In genomic region chr11:45933131-45933821, GRCh38 we compare ENCODE assay signal across 1 cellular context.
TF ChIP-seq lines count a peak whose summit lies in the region.

No MANE protein-coding gene starts in this region.

TF ChIP-seq in IMR-90, 13 proteins besides CTCF, POLR2A, EP300 and RAD21:
- TF ChIP-seq CHD1 (IDR thresholded peaks at IDR 0.05; ENCODE audit: low read depth, low read length) (no peak), SMC3 (IDR thresholded peaks at IDR 0.05; ENCODE audit: low read depth, low read length) (no peak), RFX5 (IDR thresholded peaks at IDR 0.05; ENCODE audit: low read depth, low read length) (no peak), BHLHE40 (IDR thresholded peaks at IDR 0.05; ENCODE audit: low read depth, low read length) (no peak), CEBPB (IDR thresholded peaks at IDR 0.05; ENCODE audit: low read depth, low read length) (no peak), USF2 (IDR thresholded peaks at IDR 0.05; ENCODE audit: low read depth, low read length) (no peak), FOS (IDR thresholded peaks at IDR 0.05; ENCODE audit: low read depth, low read length) (no peak), MAFK (IDR thresholded peaks at IDR 0.05; ENCODE audit: low read depth, low read length) (no peak), RCOR1 (IDR thresholded peaks at IDR 0.05; ENCODE audit: insufficient replicate concordance, low read length) (no peak), ELK1 (IDR thresholded peaks at IDR 0.05; ENCODE audit: borderline replicate concordance, low read depth, low read length) (no peak), NFE2L2 (IDR thresholded peaks at IDR 0.05; ENCODE audit: low read depth, low read length) (no peak), MAZ (IDR thresholded peaks at IDR 0.05; ENCODE audit: borderline replicate concordance, low read depth, low read length) (no peak), MXI1 (IDR thresholded peaks at IDR 0.05; ENCODE audit: borderline replicate concordance, low read depth, low read length) (no peak)
